In the genomic region with DNA sequence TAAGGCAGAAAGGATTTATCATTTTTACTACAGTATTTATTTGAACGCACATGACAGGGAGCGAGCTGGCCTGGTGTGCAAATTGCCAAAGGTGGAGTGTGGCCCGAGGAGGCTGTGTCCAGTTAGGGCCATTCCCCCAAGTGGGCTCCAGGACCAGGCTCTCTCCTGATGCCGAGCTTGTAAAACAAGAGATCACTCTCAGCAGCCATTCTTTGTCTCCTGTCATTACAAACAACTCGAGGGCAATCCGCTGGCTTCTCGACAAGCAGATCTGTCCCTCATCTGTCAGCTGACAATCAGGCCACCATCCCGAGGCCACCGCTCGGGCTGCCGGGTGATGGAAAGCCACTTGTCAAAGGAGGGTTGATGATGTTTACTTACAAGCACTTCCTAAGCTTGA, we compare ENCODE assay signal across 22 cellular contexts.
"Had no signal": no experiment of that assay in that cellular context is flagged by ENCODE, and none has a peak within 500 bp of the region (broad histone marks: within the 10 kb centered on the region; RNA-seq: fewer than 3 reads in every experiment).

No MANE protein-coding gene starts in this region.

- H3K27ac Mint-ChIP-seq: activated CD4-positive, alpha-beta T cell treated with anti-CD3 and anti-CD28 coated beads, Interleukin-2, amount 10 ng/mL, durations not matched to agents 7 days and 5 days; activated CD8-positive, alpha-beta T cell treated with anti-CD3 and anti-CD28 coated beads for 36 hours; activated naive CD8-positive, alpha-beta T cell; activated T-helper 2 cell treated with anti-CD3 and anti-CD28 coated beads, Interferon-gamma antibody, Interleukin-2, Interleukin-4, amounts not matched to agents 10 μg/mL and 5 μg/mL and 100 μg/mL, durations not matched to agents 14 hours and 24 hours and 36 hours; effector memory CD8-positive, alpha-beta T cell; memory B cell; progenitor cell of endocrine pancreas; stimulated activated naive CD8-positive, alpha-beta T cell treated with anti-CD3 and anti-CD28 coated beads, Interleukin-15, Interleukin-2, amounts not matched to agents 100 ng/mL and 50 ng/mL, for 24 hours had no signal

- H3K4me3 Mint-ChIP-seq: activated CD4-positive, alpha-beta T cell treated with anti-CD3 and anti-CD28 coated beads, Interleukin-2, amount 10 ng/mL, durations not matched to agents 7 days and 5 days; activated CD8-positive, alpha-beta T cell treated with anti-CD3 and anti-CD28 coated beads for 36 hours; activated naive CD8-positive, alpha-beta T cell; activated T-cell treated with anti-CD3 and anti-CD28 coated beads, Interleukin-2, amount 50 U/mL, for 4 hours; effector memory CD8-positive, alpha-beta T cell; memory B cell; nephron progenitor cell; stimulated activated naive CD8-positive, alpha-beta T cell treated with anti-CD3 and anti-CD28 coated beads, Interleukin-15, Interleukin-2, amounts not matched to agents 100 ng/mL and 50 ng/mL, for 24 hours had no signal

- H3K4me3 ChIP-seq: adrenal gland, ascending aorta, esophagus squamous epithelium, gastrocnemius medialis, left ventricle myocardium inferior, tibial nerve had no signal

- H3K27me3 Mint-ChIP-seq: activated CD4-positive, alpha-beta T cell treated with anti-CD3 and anti-CD28 coated beads, Interleukin-2, amount 10 ng/mL, durations not matched to agents 7 days and 5 days; memory B cell had no signal

- H3K9ac ChIP-seq: SK-N-SH had no signal

- H3K27me3 ChIP-seq: ascending aorta, brain microvascular endothelial cell, tibial nerve had no signal

- DNase-seq: activated CD4-positive, alpha-beta T cell treated with anti-CD3 and anti-CD28 coated beads, Interleukin-2, amount 10 ng/mL, durations not matched to agents 7 days and 5 days; activated CD8-positive, alpha-beta T cell treated with anti-CD3 and anti-CD28 coated beads for 36 hours; activated naive CD4-positive, alpha-beta T cell; activated T-cell treated with anti-CD3 and anti-CD28 coated beads, Interleukin-2, amount 50 U/mL, for 4 hours; brain microvascular endothelial cell; central memory CD4-positive, alpha-beta T cell; effector memory CD8-positive, alpha-beta T cell; esophagus squamous epithelium; gastrocnemius medialis; hippocampal formation; left ventricle myocardium inferior; nephron progenitor cell; SK-N-SH; stimulated activated CD4-positive, alpha-beta T cell treated with anti-CD3 and anti-CD28 coated beads, Interleukin-4, amount 100 ng/mL, for 4 hours had no signal

- H3K4me1 Mint-ChIP-seq: activated CD4-positive, alpha-beta T cell treated with anti-CD3 and anti-CD28 coated beads, Interleukin-2, amount 10 ng/mL, durations not matched to agents 7 days and 5 days; memory B cell had no signal

- H3K27ac ChIP-seq: adrenal gland, ascending aorta, brain microvascular endothelial cell, esophagus squamous epithelium, gastrocnemius medialis, left ventricle myocardium inferior, tibial nerve had no signal

- ATAC-seq: activated CD8-positive, alpha-beta T cell treated with anti-CD3 and anti-CD28 coated beads for 36 hours; activated T-cell treated with anti-CD3 and anti-CD28 coated beads, Interleukin-2, amount 50 U/mL, for 4 hours; effector memory CD8-positive, alpha-beta T cell; gastrocnemius medialis had no signal

- H3K9me3 ChIP-seq: adrenal gland, ascending aorta, esophagus squamous epithelium, gastrocnemius medialis, left ventricle myocardium inferior, SK-N-SH, tibial nerve had no signal

- H3K9me3 Mint-ChIP-seq: activated CD4-positive, alpha-beta T cell treated with anti-CD3 and anti-CD28 coated beads, Interleukin-2, amount 10 ng/mL, durations not matched to agents 7 days and 5 days; activated CD8-positive, alpha-beta T cell treated with anti-CD3 and anti-CD28 coated beads for 36 hours; activated T-cell treated with anti-CD3 and anti-CD28 coated beads, Interleukin-2, amount 50 U/mL, for 4 hours; activated T-helper 2 cell treated with anti-CD3 and anti-CD28 coated beads, Interferon-gamma antibody, Interleukin-2, Interleukin-4, amounts not matched to agents 10 μg/mL and 5 μg/mL and 100 μg/mL, durations not matched to agents 14 hours and 24 hours and 36 hours; effector memory CD8-positive, alpha-beta T cell; stimulated activated naive CD8-positive, alpha-beta T cell treated with anti-CD3 and anti-CD28 coated beads, Interleukin-15, Interleukin-2, amounts not matched to agents 100 ng/mL and 50 ng/mL, for 24 hours had no signal

- H3K36me3 Mint-ChIP-seq: activated naive CD8-positive, alpha-beta T cell; memory B cell had no signal

- H3K36me3 ChIP-seq: adrenal gland, ascending aorta, brain microvascular endothelial cell, esophagus squamous epithelium, gastrocnemius medialis, left ventricle myocardium inferior, tibial nerve had no signal

- H3K4me2 ChIP-seq: SK-N-SH had no signal

- H3K4me1 ChIP-seq: adrenal gland, ascending aorta, esophagus squamous epithelium, gastrocnemius medialis, left ventricle myocardium inferior, tibial nerve had no signal
